Comparison of ENCODE assay signal across 1 cellular context in genomic region chr14:22333408-22334274, GRCh38.
TF ChIP-seq lines count a peak whose summit lies in the region.

No MANE protein-coding gene starts in this region.

TF ChIP-seq in HepG2, 621 proteins besides CTCF, POLR2A, EP300 and RAD21 (continued from another document and continues in another):
- TF ChIP-seq ZNF687 (CRISPR knock-in tag; IDR thresholded peaks at IDR 0.05), result no peak
- TF ChIP-seq ZFP62 (CRISPR knock-in tag; IDR thresholded peaks at IDR 0.05), result no peak
- TF ChIP-seq TBX3 (IDR thresholded peaks at IDR 0.05; ENCODE audit: borderline replicate concordance), result peak; percentile 75
- 0 out of 2 replicates have a peak, but pooled peaks have one; percentile 25 for TF ChIP-seq SKIL (CRISPR knock-in tag; IDR thresholded peaks at IDR 0.05; ENCODE audit: borderline replicate concordance)
- TF ChIP-seq RFX3 (CRISPR knock-in tag; IDR thresholded peaks at IDR 0.05), result no peak
- TF ChIP-seq XRCC5 (optimal IDR thresholded peaks at IDR 0.05; ENCODE audit: low read length), result no peak
- no peak for TF ChIP-seq ZNF703 (CRISPR knock-in tag; IDR thresholded peaks at IDR 0.05; ENCODE audit: borderline replicate concordance)
- TF ChIP-seq TRAFD1 (CRISPR knock-in tag; IDR thresholded peaks at IDR 0.05; ENCODE audit: borderline replicate concordance), result no peak
- TF ChIP-seq ZNF101 (CRISPR knock-in tag; IDR thresholded peaks at IDR 0.05; ENCODE audit: borderline replicate concordance, low read depth), result no peak
- no peak for TF ChIP-seq ZNF33A (CRISPR knock-in tag; IDR thresholded peaks at IDR 0.05; ENCODE audit: borderline replicate concordance)
- no peak; the same call in 1 of the 2 replicates for TF ChIP-seq ZNF878 (CRISPR knock-in tag; IDR thresholded peaks at IDR 0.05)
- no peak for TF ChIP-seq ISX (CRISPR knock-in tag; conservative IDR thresholded peaks at IDR 0.05)
- TF ChIP-seq TMF1 (CRISPR knock-in tag; IDR thresholded peaks at IDR 0.05; ENCODE audit: low read depth), result no peak
- no peak for TF ChIP-seq ZNF672 (CRISPR knock-in tag; IDR thresholded peaks at IDR 0.05)
- TF ChIP-seq SP1 (IDR thresholded peaks at IDR 0.05), result no peak
- no peak for TF ChIP-seq SP1 (CRISPR knock-in tag; IDR thresholded peaks at IDR 0.05)
- TF ChIP-seq GLI4 (CRISPR knock-in tag; IDR thresholded peaks at IDR 0.05; ENCODE audit: borderline replicate concordance), result no peak
- peak; percentile 72 for TF ChIP-seq PBX2 (CRISPR knock-in tag; IDR thresholded peaks at IDR 0.05)
- no peak for TF ChIP-seq GABPA (IDR thresholded peaks at IDR 0.05; ENCODE audit: low read depth, low read length)
- TF ChIP-seq GABPA (CRISPR knock-in tag; IDR thresholded peaks at IDR 0.05; ENCODE audit: low read depth), result peak; percentile 52; the same call in 1 of the 2 replicates
- no peak for TF ChIP-seq ZNF282 (IDR thresholded peaks at IDR 0.05; ENCODE audit: partially characterized antibody)
- TF ChIP-seq ZNF441 (CRISPR knock-in tag; IDR thresholded peaks at IDR 0.05; ENCODE audit: borderline replicate concordance), result no peak
- TF ChIP-seq THAP9 (CRISPR knock-in tag; IDR thresholded peaks at IDR 0.05; ENCODE audit: borderline replicate concordance), result no peak
- TF ChIP-seq ZFP90 (CRISPR knock-in tag; IDR thresholded peaks at IDR 0.05; ENCODE audit: borderline replicate concordance), result no peak
- no peak for TF ChIP-seq NR2F2 (IDR thresholded peaks at IDR 0.05; ENCODE audit: borderline replicate concordance, low read depth)
- peak; percentile 90 for TF ChIP-seq NFIC (IDR thresholded peaks at IDR 0.05; ENCODE audit: low read length)
- no peak for TF ChIP-seq DRAP1 (CRISPR knock-in tag; IDR thresholded peaks at IDR 0.05)
- no peak for TF ChIP-seq ZNF142 (CRISPR knock-in tag; IDR thresholded peaks at IDR 0.05)
- TF ChIP-seq HOMEZ (CRISPR knock-in tag; IDR thresholded peaks at IDR 0.05; ENCODE audit: low read depth), result peak; percentile 87
- no peak for TF ChIP-seq MTF1 (CRISPR knock-in tag; IDR thresholded peaks at IDR 0.05)
- no peak for TF ChIP-seq ZUFSP (CRISPR knock-in tag; IDR thresholded peaks at IDR 0.05; ENCODE audit: borderline replicate concordance)
- TF ChIP-seq CC2D1A (CRISPR knock-in tag; IDR thresholded peaks at IDR 0.05), result no peak
- peak; percentile 96 for TF ChIP-seq SMARCE1 (IDR thresholded peaks at IDR 0.05; ENCODE audit: borderline replicate concordance)
- no peak for TF ChIP-seq ZNF510 (CRISPR knock-in tag; IDR thresholded peaks at IDR 0.05; ENCODE audit: low read depth)
- peak; percentile 57; the same call in 1 of the 2 replicates for TF ChIP-seq THAP11 (CRISPR knock-in tag; IDR thresholded peaks at IDR 0.05)
- TF ChIP-seq STAG1 (CRISPR knock-in tag; IDR thresholded peaks at IDR 0.05), result no peak
- TF ChIP-seq MED13 (CRISPR knock-in tag; IDR thresholded peaks at IDR 0.05), result no peak
- peak; percentile 50; the same call in 1 of the 2 replicates for TF ChIP-seq MBD4 (IDR thresholded peaks at IDR 0.05; ENCODE audit: borderline replicate concordance, low read length)
- no peak for TF ChIP-seq PAWR (CRISPR knock-in tag; IDR thresholded peaks at IDR 0.05; ENCODE audit: borderline replicate concordance)
- no peak for TF ChIP-seq ZBTB7A (CRISPR knock-in tag; IDR thresholded peaks at IDR 0.05)
